Comparison of ENCODE assay signal across 23 cellular contexts in genomic region chr19:41543582-41543981, GRCh38. TPM values are rescaled to one million over a fixed set of nuclear protein-coding genes. Genes with fewer than 3 reads are reported as not detected.
DNase-seq lines count a peak whose midpoint lies in the region; ATAC-seq, FAIRE-seq and TF ChIP-seq lines count a peak whose summit lies in the region.
"Had no signal": no experiment of that assay in that cellular context is flagged by ENCODE, and none has a peak within 500 bp of the region (broad histone marks: within the 10 kb centered on the region; RNA-seq: fewer than 3 reads in every experiment).

No MANE protein-coding gene starts in this region.

- no peaks in the 10 kb centered on the region for H3K27me3 Mint-ChIP-seq in T-helper 2 cell treated with Interferon-gamma antibody and Interleukin-4, amounts not matched to agents 5 μg/mL and 100 μg/mL, for 36 hours (ENCODE audit: low read depth)
- no peaks in the 10 kb centered on the region for H3K27me3 Mint-ChIP-seq in CD4-positive, alpha-beta T cell
- H3K27me3 Mint-ChIP-seq in activated CD4-positive, alpha-beta memory T cell treated with anti-CD3 and anti-CD28 coated beads for 36 hours: no peaks in the 10 kb centered on the region
- H3K27me3 Mint-ChIP-seq: dendritic cell treated with granulocyte-macrophage colony-stimulating factor and Interleukin-4, amounts not matched to agents 40 ng/mL and 50 ng/mL, for 4 days had no signal

- DNase-seq in T-helper 2 cell treated with Interferon-gamma antibody and Interleukin-4, amounts not matched to agents 5 μg/mL and 100 μg/mL, for 36 hours (ENCODE audit: low spot score): no peak
- no peak for DNase-seq in T-helper 2 cell
- no peak for DNase-seq in CD4-positive, alpha-beta T cell
- DNase-seq in activated CD4-positive, alpha-beta memory T cell treated with anti-CD3 and anti-CD28 coated beads for 36 hours: no peak
- DNase-seq in effector CD8-positive, alpha-beta T cell (lab: John Stamatoyannopoulos, UW): no peak
- DNase-seq: 8988T; activated CD4-positive, alpha-beta T cell treated with anti-CD3 and anti-CD28 coated beads for 4 hours; amniotic stem cell; BE2C; DND-41; left cardiac atrium; NCI-H1694; NCI-H69; occipital lobe; stimulated activated CD4-positive, alpha-beta T cell treated with anti-CD3 and anti-CD28 coated beads, Interleukin-2, amount 100 ng/mL, for 48 hours; transverse colon had no signal

- FAIRE-seq in colon (lab: Jason Lieb, UNC): peak; percentile 14
- FAIRE-seq: TTC549 had no signal

- H3K4me1 Mint-ChIP-seq in T-helper 2 cell treated with Interferon-gamma antibody and Interleukin-4, amounts not matched to agents 5 μg/mL and 100 μg/mL, for 36 hours (ENCODE audit: low read depth): peaks cover 58% of the 10 kb centered on the region
- peaks cover 61% of the 10 kb centered on the region for H3K4me1 Mint-ChIP-seq in CD4-positive, alpha-beta T cell (ENCODE audit: low read depth)
- peaks cover 65% of the 10 kb centered on the region for H3K4me1 Mint-ChIP-seq in activated CD4-positive, alpha-beta memory T cell treated with anti-CD3 and anti-CD28 coated beads for 36 hours (ENCODE audit: low read depth)

- no peak overlapping the region for H3K4me3 Mint-ChIP-seq in T-helper 2 cell treated with Interferon-gamma antibody and Interleukin-4, amounts not matched to agents 5 μg/mL and 100 μg/mL, for 36 hours
- H3K4me3 Mint-ChIP-seq in CD4-positive, alpha-beta T cell: no peak overlapping the region
- H3K4me3 Mint-ChIP-seq in activated CD4-positive, alpha-beta memory T cell treated with anti-CD3 and anti-CD28 coated beads for 36 hours: peak overlapping the region; percentile 4
- H3K4me3 Mint-ChIP-seq: dendritic cell treated with granulocyte-macrophage colony-stimulating factor and Interleukin-4, amounts not matched to agents 40 ng/mL and 50 ng/mL, for 4 days had no signal

- H3K36me3 Mint-ChIP-seq in T-helper 2 cell treated with Interferon-gamma antibody and Interleukin-4, amounts not matched to agents 5 μg/mL and 100 μg/mL, for 36 hours (ENCODE audit: low read depth): no peaks in the 10 kb centered on the region
- H3K36me3 Mint-ChIP-seq in CD4-positive, alpha-beta T cell (ENCODE audit: low read depth): no peaks in the 10 kb centered on the region
- H3K36me3 Mint-ChIP-seq in activated CD4-positive, alpha-beta memory T cell treated with anti-CD3 and anti-CD28 coated beads for 36 hours: no peaks in the 10 kb centered on the region

- CTCF ChIA-PET in CD4-positive, alpha-beta T cell (lab: Charles Lee): interaction anchor here (1.1 to 4.1 kb wide), 3 partner anchors 19 to 23 kb away, joined by 3 to 33 read pairs (median 3); no protein-coding TSS in a partner anchor
- CTCF ChIA-PET in activated CD4-positive, alpha-beta memory T cell treated with anti-CD3 and anti-CD28 coated beads for 36 hours (lab: Charles Lee): interaction anchor here (1.0 to 10.0 kb wide), 4 partner anchors 14 to 95 kb away, joined by 4 to 205 read pairs (median 32); no protein-coding TSS in a partner anchor

- H3K27ac Mint-ChIP-seq in T-helper 2 cell treated with Interferon-gamma antibody and Interleukin-4, amounts not matched to agents 5 μg/mL and 100 μg/mL, for 36 hours: peak overlapping the region; percentile 82
- peak overlapping the region; percentile 82 for H3K27ac Mint-ChIP-seq in CD4-positive, alpha-beta T cell
- H3K27ac Mint-ChIP-seq in activated CD4-positive, alpha-beta memory T cell treated with anti-CD3 and anti-CD28 coated beads for 36 hours: peak overlapping the region; percentile 96

- intact Hi-C loops in CD4-positive, alpha-beta T cell (cut with DNase I, micrococcal nuclease): loop anchor here in 1 of 2 experiments (2.0 kb wide), 1 partner anchor 51 kb away; no protein-coding TSS in a partner anchor
- intact Hi-C loops in activated CD4-positive, alpha-beta memory T cell treated with anti-CD3 and anti-CD28 coated beads for 36 hours (cut with micrococcal nuclease): loop anchor here (1.0 to 10.0 kb wide), 4 partner anchors 8 to 929 kb away; partner anchors contain the start of genes ACTMAP and SNRPA

- POLR2A ChIA-PET in CD4-positive, alpha-beta T cell (lab: Charles Lee): interaction anchor here (0.6 to 10.0 kb wide), 2 partner anchors 12 to 16 kb away, joined by 5 to 286 read pairs; no protein-coding TSS in a partner anchor
- POLR2A ChIA-PET in activated CD4-positive, alpha-beta memory T cell treated with anti-CD3 and anti-CD28 coated beads for 36 hours (lab: Charles Lee): interaction anchor here (1.4 kb wide), 1 partner anchor 8 kb away, joined by 5 read pairs; no protein-coding TSS in a partner anchor

- H3K9me3 Mint-ChIP-seq in T-helper 2 cell treated with Interferon-gamma antibody and Interleukin-4, amounts not matched to agents 5 μg/mL and 100 μg/mL, for 36 hours: no peaks in the 10 kb centered on the region
- H3K9me3 Mint-ChIP-seq in CD4-positive, alpha-beta T cell: no peaks in the 10 kb centered on the region
- H3K9me3 Mint-ChIP-seq in activated CD4-positive, alpha-beta memory T cell treated with anti-CD3 and anti-CD28 coated beads for 36 hours: no peaks in the 10 kb centered on the region
- H3K9me3 Mint-ChIP-seq: dendritic cell treated with granulocyte-macrophage colony-stimulating factor and Interleukin-4, amounts not matched to agents 40 ng/mL and 50 ng/mL, for 4 days had no signal

- no peaks in the 10 kb centered on the region for H3K27me3 ChIP-seq in CD4-positive, alpha-beta T cell (ENCODE audit: control insufficient read depth, insufficient read depth, low read length)

- H3K27ac ChIP-seq in CD4-positive, alpha-beta T cell (ENCODE audit: low read depth, low read length): no peak overlapping the region
- H3K27ac ChIP-seq: transverse colon had no signal

- no peak for TF ChIP-seq CTCF in CD4-positive, alpha-beta T cell (IDR thresholded peaks at IDR 0.05)

- no peak for ATAC-seq in CD4-positive, alpha-beta T cell (ENCODE audit: poor library complexity)
- ATAC-seq in HG03196 (IDR thresholded peaks at IDR 0.05; ENCODE audit: unreplicated experiment) (no peak), HG03108 (IDR thresholded peaks at IDR 0.05; ENCODE audit: unreplicated experiment) (no peak)
- ATAC-seq: left cardiac atrium had no signal

- H3K9me3 ChIP-seq in CD4-positive, alpha-beta T cell (ENCODE audit: control insufficient read depth, low read length): no peaks in the 10 kb centered on the region
- H3K9me3 ChIP-seq: BE2C, transverse colon had no signal

RNA-seq across cellular contexts. Expression of gene CEACAM21, which starts 32.4 kb away (rescaled TPM):
- total RNA-seq in CD4-positive, alpha-beta T cell: 10 to 100 TPM; 30.7 to 34.9 TPM
- 10 to 100 TPM; 40.8 to 40.9 TPM for total RNA-seq in activated CD4-positive, alpha-beta memory T cell treated with anti-CD3 and anti-CD28 coated beads for 36 hours
- total RNA-seq: MCF 10A, smooth muscle cell had no signal
